14 cellular contexts compared by ENCODE assay signal in genomic region chr18:53785811-53786210, GRCh38.
A peak's percentile ranks its signal among the peaks of the same experiment; 100 is the strongest.
DNase-seq lines count a peak whose midpoint lies in the region; ATAC-seq, FAIRE-seq and TF ChIP-seq lines count a peak whose summit lies in the region.
"Had no signal": no experiment of that assay in that cellular context is flagged by ENCODE, and none has a peak within 500 bp of the region (broad histone marks: within the 10 kb centered on the region; RNA-seq: fewer than 3 reads in every experiment).

No MANE protein-coding gene starts in this region.

- peak overlapping the region; percentile 6; the same call in 1 of the 2 replicates for H3K4me2 ChIP-seq in OCI-LY3 (ENCODE audit: low read length)

- no peak overlapping the region for H3K9ac ChIP-seq in OCI-LY3 (ENCODE audit: low read length)

- no peaks in the 10 kb centered on the region for H3K27me3 ChIP-seq in OCI-LY3 (ENCODE audit: low read depth, low read length)
- no peaks in the 10 kb centered on the region for H3K27me3 ChIP-seq in small intestine (ENCODE audit: control insufficient read depth in 2 of 2, insufficient read depth in 2 of 2, low read length in 2 of 2)

- no peaks in the 10 kb centered on the region for H4K20me1 ChIP-seq in OCI-LY3 (ENCODE audit: insufficient read depth, low read length)

- H3K4me3 ChIP-seq in OCI-LY3 (ENCODE audit: low read length) (no peak overlapping the region), small intestine (ENCODE audit: low read depth in 1 of 2, low read length in 2 of 2) (no peak overlapping the region)

- no peak overlapping the region for H2AFZ ChIP-seq in OCI-LY3 (ENCODE audit: low read depth, low read length)

- ATAC-seq in GM19463 (IDR thresholded peaks at IDR 0.05; ENCODE audit: unreplicated experiment) (peak; percentile 49), HG02885 (IDR thresholded peaks at IDR 0.05; ENCODE audit: poor library complexity, unreplicated experiment) (peak; percentile 69)

- no peaks in the 10 kb centered on the region for H3K79me2 ChIP-seq in OCI-LY3 (ENCODE audit: low read length)

- no peak for FAIRE-seq in small intestine (lab: Jason Lieb, UNC)
- FAIRE-seq in HTR-8/SVneo (lab: Jason Lieb, UNC): no peak
- FAIRE-seq: A204.1, GM12892 had no signal

- no peak overlapping the region for H3K27ac ChIP-seq in OCI-LY3 (ENCODE audit: low read length)
- no peak overlapping the region for H3K27ac ChIP-seq in small intestine (ENCODE audit: low read depth in 1 of 2, low read length in 1 of 2)
- H3K27ac ChIP-seq: C4-2B had no signal

- no peaks in the 10 kb centered on the region for H3K9me3 ChIP-seq in OCI-LY3 (ENCODE audit: insufficient read depth, low read length)
- H3K9me3 ChIP-seq in small intestine (ENCODE audit: control insufficient read depth, low read depth): no peaks in the 10 kb centered on the region

- H3K36me3 ChIP-seq in OCI-LY3 (replicated peaks; ENCODE audit: low read depth, low read length): no peaks in the 10 kb centered on the region
- no peaks in the 10 kb centered on the region for H3K36me3 ChIP-seq in small intestine (ENCODE audit: control insufficient read depth in 2 of 2, insufficient read depth in 2 of 2, low read length in 2 of 2)

- H3K4me1 ChIP-seq in OCI-LY3 (ENCODE audit: low read length): peaks cover 11% of the 10 kb centered on the region
- no peaks in the 10 kb centered on the region for H3K4me1 ChIP-seq in small intestine (ENCODE audit: control insufficient read depth in 2 of 2, insufficient read depth in 1 of 2, low read depth in 1 of 2, low read length in 1 of 2)

- DNase-seq in NCI-H2107 (lab: John Stamatoyannopoulos, UW) (no peak), UCSD-AML1 (lab: John Stamatoyannopoulos, UW; ENCODE audit: unreplicated experiment) (no peak), small intestine (no peak), HTR-8/SVneo (ENCODE audit: insufficient read length, low spot score) (no peak)
- DNase-seq: CD4-positive, alpha-beta memory T cell; DMS79; GOT3; H9 had no signal

- no peak for TF ChIP-seq CTCF in OCI-LY3 (IDR thresholded peaks at IDR 0.05; ENCODE audit: low read depth, low read length)
